In the genomic region with DNA sequence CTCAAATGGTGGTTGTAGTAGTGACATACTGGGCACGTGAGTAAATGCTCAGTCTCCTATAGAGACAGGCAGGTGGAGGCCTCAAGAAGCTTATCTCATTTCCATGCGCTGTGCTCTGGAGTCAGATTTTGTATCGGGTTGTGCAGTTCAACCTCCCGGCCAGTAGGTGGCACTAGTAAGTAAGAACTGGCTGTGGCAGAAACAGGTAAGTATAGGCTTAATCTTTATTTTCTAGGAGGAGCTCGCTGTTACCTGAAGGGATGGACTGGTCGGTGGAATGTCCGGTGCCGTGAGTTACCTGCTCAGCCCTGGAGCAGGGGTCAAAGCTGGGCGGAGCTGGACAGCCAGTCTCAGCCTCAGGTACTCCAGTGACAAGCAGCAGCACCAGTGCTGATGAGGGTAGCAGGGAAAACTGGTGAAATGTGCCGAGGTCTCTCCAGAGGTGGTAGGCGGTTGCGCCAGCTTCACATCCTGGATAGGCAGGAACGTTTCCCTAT, we compare ENCODE assay signal across 8 cellular contexts.
DNase-seq lines count a peak whose midpoint lies in the region; ATAC-seq and FAIRE-seq lines count a peak whose summit lies in the region.

No MANE protein-coding gene starts in this region.

- ATAC-seq in GM19328 (IDR thresholded peaks at IDR 0.05; ENCODE audit: unreplicated experiment) (peak; percentile 86), HG03280 (IDR thresholded peaks at IDR 0.05; ENCODE audit: unreplicated experiment) (peak; percentile 91), Right ventricle myocardium superior (ENCODE audit: poor library complexity) (peak; percentile 73), sciatic nerve (peak; percentile 61)

- no peaks in the 10 kb centered on the region for H3K27me3 ChIP-seq in CD8-positive, alpha-beta memory T cell (ENCODE audit: insufficient read depth, low read length, poor library complexity, severe bottlenecking)

- H3K36me3 Mint-ChIP-seq in CD8-positive, alpha-beta memory T cell, result no peaks in the 10 kb centered on the region

- peaks cover 0 to 1% of the 10 kb centered on the region in 2 donors for H3K27me3 Mint-ChIP-seq in CD8-positive, alpha-beta memory T cell

- no peaks in the 10 kb centered on the region for H3K9me3 ChIP-seq in CD8-positive, alpha-beta memory T cell (ENCODE audit: low read length)

- H3K4me3 Mint-ChIP-seq in CD8-positive, alpha-beta memory T cell, result peak overlapping the region in 6 of 7 donors; percentile 34 to 80 (median 53)

- peak in 4 of 5 donors; percentile 2 to 59 (median 18) for DNase-seq in CD8-positive, alpha-beta memory T cell
- DNase-seq in NCI-H774 (lab: John Stamatoyannopoulos, UW) (peak; percentile 74), Right ventricle myocardium superior (peak; percentile 41), sciatic nerve (ENCODE audit: low spot score) (peak; percentile 58), HTR-8/SVneo (ENCODE audit: insufficient read length, low spot score) (no peak)
- peak; percentile 58 to 65 for DNase-seq in activated T-cell treated with anti-CD3 and anti-CD28 coated beads, Interleukin-2, amount 50 U/mL, for 48 hours

- no peak overlapping the region for H3K27ac ChIP-seq in CD8-positive, alpha-beta memory T cell (ENCODE audit: low read depth, low read length)

- H3K4me1 ChIP-seq in CD8-positive, alpha-beta memory T cell (ENCODE audit: insufficient read depth, low read length), result no peaks in the 10 kb centered on the region

- no peak for FAIRE-seq in HTR-8/SVneo (lab: Jason Lieb, UNC)

- H3K27ac Mint-ChIP-seq in CD8-positive, alpha-beta memory T cell, result peak overlapping the region in 1 of 8 donors; percentile 45

- CTCF ChIA-PET in CD8-positive, alpha-beta memory T cell (lab: Charles Lee), result interaction anchor here (0.8 to 1.5 kb wide), 6 partner anchors 12 to 32 kb away, joined by 3 to 5 read pairs (median 3); no protein-coding TSS in a partner anchor

- intact Hi-C loops in Right ventricle myocardium superior (cut with DNase I), result loop anchor here (10.0 kb wide), 1 partner anchor 1340 kb away; no protein-coding TSS in a partner anchor
- intact Hi-C loops in sciatic nerve (cut with DNase I), result no loop called here

- peaks cover 2 to 14% (median 8%) of the 10 kb centered on the region in 3 donors for H3K4me1 Mint-ChIP-seq in CD8-positive, alpha-beta memory T cell

- POLR2A ChIA-PET in CD8-positive, alpha-beta memory T cell (lab: Charles Lee), result no interaction called here

- peak overlapping the region; percentile 36 for H3K4me3 ChIP-seq in CD8-positive, alpha-beta memory T cell (ENCODE audit: low read length)

- H3K36me3 ChIP-seq in CD8-positive, alpha-beta memory T cell (ENCODE audit: insufficient read depth, low read length), result no peaks in the 10 kb centered on the region

- peaks cover 0 to 4% (median 0%) of the 10 kb centered on the region in 5 donors for H3K9me3 Mint-ChIP-seq in CD8-positive, alpha-beta memory T cell
